11 cellular contexts compared by ENCODE assay signal in the genomic region with DNA sequence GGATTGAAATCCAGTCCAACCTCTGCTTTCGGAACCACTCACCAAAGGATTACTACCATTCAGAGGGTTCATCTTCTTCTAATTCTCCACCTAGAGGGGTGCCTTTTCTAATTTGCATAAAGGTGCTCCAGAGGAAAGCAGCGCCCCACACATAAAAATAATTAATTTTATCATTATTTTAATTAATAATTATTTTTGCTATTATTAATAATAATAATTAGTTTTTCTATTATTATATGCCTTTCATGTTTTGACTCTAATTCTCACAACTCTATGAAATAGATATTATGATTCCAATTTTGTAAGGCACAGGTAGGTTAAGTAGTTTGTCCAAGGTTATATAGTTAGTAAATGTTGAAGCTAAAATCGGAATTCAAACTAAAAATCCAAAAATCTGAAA. TPM values are rescaled to one million over a fixed set of nuclear protein-coding genes. Genes with fewer than 3 reads are reported as not detected.
"Had no signal": no experiment of that assay in that cellular context is flagged by ENCODE, and none has a peak within 500 bp of the region (broad histone marks: within the 10 kb centered on the region; RNA-seq: fewer than 3 reads in every experiment).

No MANE protein-coding gene starts in this region.

- H3K27ac ChIP-seq: GM23248 had no signal

- ATAC-seq: GM23338, HCT116 had no signal

- H2AFZ ChIP-seq: GM23248, GM23338 had no signal

- H3K9ac ChIP-seq: GM23248 had no signal

- DNase-seq: GM23248, GOT3, H7, H9, HCEC 1CT, HFFc6 had no signal

- H3K36me3 ChIP-seq: HAP-1 had no signal

- H3K4me3 Mint-ChIP-seq: GM23338, H9, HFFc6 had no signal

- H3K4me2 ChIP-seq: GM23338 had no signal

- H3K27ac Mint-ChIP-seq: GM23338, H9, HFFc6 had no signal

- FAIRE-seq: H54 had no signal

- H3K4me1 ChIP-seq: HAP-1 had no signal

- H3K9me3 ChIP-seq: HAP-1 had no signal

- H3K4me3 ChIP-seq: GM23248, GM23338, HAP-1 had no signal

RNA-seq across cellular contexts. Expression of gene UNC80, which starts 51.9 kb away (rescaled TPM):
- total RNA-seq: GM23248, H4, HFFc6 had no signal
- polyA plus RNA-seq: GM23248 had no signal
